Comparison of ENCODE assay signal across 8 cellular contexts in the genomic region with DNA sequence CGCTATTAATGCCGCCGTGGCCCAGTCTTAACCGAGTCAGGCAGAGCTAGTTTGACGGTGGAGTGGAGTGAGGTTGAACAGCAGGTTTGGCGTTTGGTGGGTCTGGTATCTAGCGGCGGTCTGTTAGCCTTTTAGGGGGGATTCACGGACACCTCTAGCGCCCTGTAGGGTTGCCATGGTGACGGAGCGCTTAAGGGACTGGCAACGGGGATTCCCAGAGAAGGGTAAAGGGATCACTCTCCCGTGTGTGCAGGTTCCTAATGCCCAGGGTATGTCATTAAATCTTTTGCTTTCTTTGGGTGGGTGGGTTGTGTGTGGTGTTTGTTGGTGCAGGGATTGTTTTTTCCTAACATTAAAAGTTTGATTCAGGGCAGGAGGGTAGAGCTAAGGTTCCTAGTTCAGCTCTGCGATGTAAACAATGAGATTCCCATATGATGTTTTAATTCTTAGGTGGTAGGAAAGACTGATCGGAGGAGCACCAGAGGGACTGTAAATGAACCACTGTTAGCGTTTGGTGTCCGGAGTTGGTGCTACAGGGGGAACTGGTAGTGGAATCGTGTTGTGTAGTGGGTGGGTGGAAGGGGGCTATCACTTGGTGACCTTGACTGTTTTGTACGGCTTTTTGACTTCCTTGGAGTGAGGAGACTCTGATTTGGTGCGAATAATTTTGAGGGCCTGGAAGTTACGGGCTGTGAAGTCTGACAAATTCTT. TPM values are rescaled to one million over a fixed set of nuclear protein-coding genes. Genes with fewer than 3 reads are reported as not detected.
DNase-seq lines count a peak whose midpoint lies in the region; ATAC-seq and TF ChIP-seq lines count a peak whose summit lies in the region.

No MANE protein-coding gene starts in this region.

- H3K79me2 ChIP-seq in GM23338 (replicated peaks; ENCODE audit: insufficient read depth) = peaks cover 81% of the 10 kb centered on the region

- peaks cover 12% of the 10 kb centered on the region for H3K9me3 Mint-ChIP-seq in GM23338
- no peaks in the 10 kb centered on the region for H3K9me3 Mint-ChIP-seq in central memory CD8-positive, alpha-beta T cell
- no peaks in the 10 kb centered on the region for H3K9me3 Mint-ChIP-seq in memory B cell

- H3K27ac ChIP-seq in GM23338 (ENCODE audit: low read depth) = no peak overlapping the region

- H3K9me2 ChIP-seq in GM23338 (ENCODE audit: insufficient read depth) = no peaks in the 10 kb centered on the region

- peaks cover 30% of the 10 kb centered on the region; the same call in 1 of the 2 replicates for H3K4me1 ChIP-seq in GM23338 (ENCODE audit: insufficient read depth)

- H3K27me3 ChIP-seq in GM23338 (ENCODE audit: insufficient read depth) = no peaks in the 10 kb centered on the region

- no peak overlapping the region for H2AFZ ChIP-seq in GM23338

- peak overlapping the region; percentile 100 for H3K27ac Mint-ChIP-seq in GM23338
- peak overlapping the region; percentile 99 for H3K27ac Mint-ChIP-seq in central memory CD8-positive, alpha-beta T cell (ENCODE audit: low read depth)
- H3K27ac Mint-ChIP-seq in memory B cell = peak overlapping the region; percentile 99

- peaks cover 88% of the 10 kb centered on the region for H3K36me3 Mint-ChIP-seq in GM23338 (ENCODE audit: low read depth)
- H3K36me3 Mint-ChIP-seq in central memory CD8-positive, alpha-beta T cell (ENCODE audit: insufficient read depth) = peaks cover 90% of the 10 kb centered on the region
- peaks cover 45% of the 10 kb centered on the region for H3K36me3 Mint-ChIP-seq in memory B cell

- no peak for TF ChIP-seq CTCF in GM23338 (conservative IDR thresholded peaks at IDR 0.05; ENCODE audit: low read depth in 2 of 2)

- H3K4me2 ChIP-seq in GM23338 = peak overlapping the region; percentile 96

- peaks cover 54% of the 10 kb centered on the region for H3K36me3 ChIP-seq in GM23338 (ENCODE audit: insufficient read depth)

- H3K4me1 Mint-ChIP-seq in GM23338 (peaks cover 34% of the 10 kb centered on the region), memory B cell (peaks cover 42% of the 10 kb centered on the region)
- peaks cover 77% of the 10 kb centered on the region for H3K4me1 Mint-ChIP-seq in central memory CD8-positive, alpha-beta T cell

- peaks cover 61% of the 10 kb centered on the region for H3F3A ChIP-seq in GM23338 (replicated peaks; ENCODE audit: low read depth)

- H3K27me3 Mint-ChIP-seq in GM23338 (ENCODE audit: insufficient read depth, low read depth, poor library complexity) = peaks cover 60% of the 10 kb centered on the region
- no peaks in the 10 kb centered on the region for H3K27me3 Mint-ChIP-seq in central memory CD8-positive, alpha-beta T cell
- H3K27me3 Mint-ChIP-seq in memory B cell = no peaks in the 10 kb centered on the region

- ATAC-seq in GM23338 = no peak
- ATAC-seq in central memory CD8-positive, alpha-beta T cell (replicated peaks; ENCODE audit: extremely low read depth, poor library complexity, severe bottlenecking) = no peak
- ATAC-seq in memory B cell (ENCODE audit: low read depth) = peak; percentile 3
- ATAC-seq in HG03196 (IDR thresholded peaks at IDR 0.05; ENCODE audit: unreplicated experiment) = no peak

- peak overlapping the region; percentile 99 for H3K4me3 ChIP-seq in GM23338

- peak overlapping the region; percentile 98 for H3K4me3 Mint-ChIP-seq in GM23338
- H3K4me3 Mint-ChIP-seq in central memory CD8-positive, alpha-beta T cell = peak overlapping the region; percentile 97
- H3K4me3 Mint-ChIP-seq in memory B cell = peak overlapping the region; percentile 98

- DNase-seq in A172 (ENCODE audit: low spot score) = peak; percentile 40
- DNase-seq in GM23338 (ENCODE audit: low spot score) = peak; percentile 68
- DNase-seq in T follicular helper cell (ENCODE audit: low read depth) = peak; percentile 58
- DNase-seq in central memory CD8-positive, alpha-beta T cell (ENCODE audit: low spot score in 2 of 2) = no peak
- peak; percentile 63 to 68 for DNase-seq in memory B cell (ENCODE audit: low spot score in 2 of 2)
- peak in 5 of 6 experiments; percentile 44 to 76 (median 66) for DNase-seq in stimulated activated naive CD4-positive, alpha-beta T cell (lab: John Stamatoyannopoulos, UW)
- DNase-seq in GF-D8 (lab: John Stamatoyannopoulos, UW) = no peak

- H4K20me1 ChIP-seq in GM23338 (replicated peaks; ENCODE audit: insufficient read depth) = peaks cover 59% of the 10 kb centered on the region

TF ChIP-seq in GM23338, 12 proteins besides CTCF, POLR2A, EP300 and RAD21:
- peak; percentile 4; the same call in 1 of the 2 replicates for TF ChIP-seq POLR2AphosphoS5 (IDR thresholded peaks at IDR 0.05; ENCODE audit: low read depth)
- no peak for TF ChIP-seq CREB1 (CRISPR knock-in tag; IDR thresholded peaks at IDR 0.05; ENCODE audit: low read depth)
- no peak for TF ChIP-seq ZNF114 (CRISPR knock-in tag; IDR thresholded peaks at IDR 0.05)

RNA-seq across cellular contexts. Expression of gene BRD2, which starts 4.9 kb away (rescaled TPM):
- total RNA-seq in A172 (2014; rRNA removed; shearing (Covaris generic)) = 73.9 and 106 TPM in 2 replicates
- total RNA-seq in GM23338 (2014; rRNA removed; shearing (Covaris generic)) = 169 and 182 TPM in 2 replicates
- 81.9 and 84.9 TPM in 2 replicates for polyA plus RNA-seq in GM23338 (2016; fragmentation: Nextera tagmentation; extraction: Ambion mirVana)

RNA-seq across cellular contexts. Expression of gene HLA-DMA, which starts 20.4 kb away (rescaled TPM):
- 0.78 and 1.2 TPM in 2 replicates for total RNA-seq in A172 (2014; rRNA removed; shearing (Covaris generic))
- total RNA-seq in GM23338 (2014; rRNA removed; shearing (Covaris generic)) = 3.5 and 5.2 TPM in 2 replicates
- 6.2 and 8.1 TPM in 2 replicates for polyA plus RNA-seq in GM23338 (2016; fragmentation: Nextera tagmentation; extraction: Ambion mirVana)

RNA-seq across cellular contexts. Expression of gene HLA-DMB, which starts 32.5 kb away (rescaled TPM):
- total RNA-seq in A172 (2014; rRNA removed; shearing (Covaris generic)) = not detected in 2 replicates
- 1.3 and 1.6 TPM in 2 replicates for total RNA-seq in GM23338 (2014; rRNA removed; shearing (Covaris generic))
- polyA plus RNA-seq in GM23338 (2016; fragmentation: Nextera tagmentation; extraction: Ambion mirVana) = 0.70 and 1.4 TPM in 2 replicates

RNA-seq across cellular contexts. Expression of gene HLA-DOA, which starts 36.1 kb away (rescaled TPM):
- not detected in 2 replicates for total RNA-seq in A172 (2014; rRNA removed; shearing (Covaris generic))
- total RNA-seq in GM23338 (2014; rRNA removed; shearing (Covaris generic)) = 30.5 and 34.2 TPM in 2 replicates
- polyA plus RNA-seq in GM23338 (2016; fragmentation: Nextera tagmentation; extraction: Ambion mirVana) = 4.8 TPM in 2 replicates

Comparison
In these comparisons a context has a peak if more than half of its experiments do, and no peak if none do; other contexts are left out.
1. DNase-seq: peak in A172 (single experiment), GM23338 (single experiment), T follicular helper cell (single experiment), memory B cell (2 of 2) and stimulated activated naive CD4-positive, alpha-beta T cell (5 of 6); none in central memory CD8-positive, alpha-beta T cell (0 of 2) and GF-D8 (single experiment).
2. Peak in every context shown above with its lines, with median percentiles within 50 percentile points of each other: H3K27ac Mint-ChIP-seq and H3K4me3 Mint-ChIP-seq.